20 cellular contexts compared by ENCODE assay signal in genomic region chr2:10876394-10876793, GRCh38. TPM values are rescaled to one million over a fixed set of nuclear protein-coding genes. Genes with fewer than 3 reads are reported as not detected.
DNase-seq lines count a peak whose midpoint lies in the region; ATAC-seq and TF ChIP-seq lines count a peak whose summit lies in the region.
"Had no signal": no experiment of that assay in that cellular context is flagged by ENCODE, and none has a peak within 500 bp of the region (broad histone marks: within the 10 kb centered on the region; RNA-seq: fewer than 3 reads in every experiment).

No MANE protein-coding gene starts in this region.

- no peak overlapping the region for H3K9ac ChIP-seq in SK-N-MC (ENCODE audit: insufficient read length)
- H3K9ac ChIP-seq: BLaER1, KMS-11, SK-N-SH had no signal

- in situ Hi-C loops in transverse colon (cut with MboI; ENCODE audit: low pct_ligation_motif_present in 1 of 4, low pct_unique_long_range_greater_than_20kb in 1 of 4, low sequenced_read_pairs in 3 of 4) = no loop called here

- H3K4me1 ChIP-seq in transverse colon = peaks cover 0 to 15% (median 11%) of the 10 kb centered on the region in 4 donors
- H3K4me1 ChIP-seq: BLaER1 had no signal

- peak overlapping the region; percentile 55 for H3K27ac ChIP-seq in SK-N-MC
- H3K27ac ChIP-seq in transverse colon = peak overlapping the region; percentile 71 to 80 (median 77)
- H3K27ac ChIP-seq: BLaER1, KMS-11, PC-9 had no signal

- peaks cover 3% of the 10 kb centered on the region; the same call in 1 of the 2 replicates for H3K27me3 Mint-ChIP-seq in HFFc6 (ENCODE audit: insufficient read depth)

- H3K27ac Mint-ChIP-seq in HFFc6 = no peak overlapping the region

- peaks cover 14% of the 10 kb centered on the region for H3K9me3 Mint-ChIP-seq in HFFc6

- H3K4me1 Mint-ChIP-seq in HFFc6 (ENCODE audit: low read depth) = peaks cover 37% of the 10 kb centered on the region

- H3K4me3 ChIP-seq in NB4 (ENCODE audit: low read depth, low read length) = no peak overlapping the region
- H3K4me3 ChIP-seq in SK-N-MC = no peak overlapping the region
- no peak overlapping the region for H3K4me3 ChIP-seq in transverse colon
- H3K4me3 ChIP-seq: BLaER1, MG63, PC-9 had no signal

- intact Hi-C loops in transverse colon (cut with DNase I; ENCODE audit: low total_unique reads) = no loop called here

- no peaks in the 10 kb centered on the region for H3K27me3 ChIP-seq in transverse colon
- H3K27me3 ChIP-seq: BLaER1, MG63 had no signal

- H3K9me3 ChIP-seq in SK-N-MC (ENCODE audit: low read depth, low read length) = no peaks in the 10 kb centered on the region
- H3K9me3 ChIP-seq in transverse colon = peaks cover 0 to 5% of the 10 kb centered on the region in 2 donors

- TF ChIP-seq CTCF in HFFc6 (IDR thresholded peaks at IDR 0.05) = no peak
- TF ChIP-seq CTCF in NB4 (IDR thresholded peaks at IDR 0.05; ENCODE audit: low read depth, low read length) = no peak
- no peak for TF ChIP-seq CTCF in transverse colon (IDR thresholded peaks at IDR 0.05)
- TF ChIP-seq CTCF in GM10266 (IDR thresholded peaks at IDR 0.05; ENCODE audit: control insufficient read depth, insufficient read depth, low read depth, missing control alignments) = no peak

- TF ChIP-seq EP300 in transverse colon (IDR thresholded peaks at IDR 0.05; ENCODE audit: low read depth) = no peak

- no peak for TF ChIP-seq POLR2A in NB4 (IDR thresholded peaks at IDR 0.05; ENCODE audit: extremely low read depth, insufficient read length)
- TF ChIP-seq POLR2A in transverse colon (IDR thresholded peaks at IDR 0.05) = no peak

- no peak overlapping the region for H3K4me3 Mint-ChIP-seq in HFFc6

- H3K36me3 ChIP-seq in SK-N-MC (ENCODE audit: insufficient read depth, low read length) (no peaks in the 10 kb centered on the region), transverse colon (no peaks in the 10 kb centered on the region)
- H3K36me3 ChIP-seq: BLaER1, MG63 had no signal

- DNase-seq in HFFc6 (peak; percentile 37), NB4 (ENCODE audit: low read depth) (peak; percentile 35), SK-N-MC (ENCODE audit: low read depth, low spot score) (peak; percentile 53), transverse colon (no peak), GM10266 (ENCODE audit: extremely low spot score) (no peak)
- DNase-seq: EL, MG63, NCI-H1417 treated with DMSO at 0.1 percent for 48 hours, NCI-H2029, NCI-H2171 treated with DMSO at 0.1 percent for 48 hours, NCI-H510A treated with DMSO at 0.1 percent for 48 hours, SK-N-SH, T-helper 1 cell had no signal

- no peak for ATAC-seq in HG03439 (IDR thresholded peaks at IDR 0.05; ENCODE audit: unreplicated experiment)
- no peak for ATAC-seq in HG02973 (IDR thresholded peaks at IDR 0.05; ENCODE audit: unreplicated experiment)
- ATAC-seq: HepG2, Right ventricle myocardium inferior had no signal

- 18 to 40% methylated on average over 3 of the region's 3 CpGs for WGBS in transverse colon (ENCODE audit: low coverage in 1 of 2), 2 donors

- peaks cover 13% of the 10 kb centered on the region for H3K36me3 Mint-ChIP-seq in HFFc6 (ENCODE audit: low read depth)

RNA-seq across cellular contexts. Expression of gene KCNF1, which starts 35.3 kb away (rescaled TPM):
- total RNA-seq in HFFc6 (2021; fragmentation: NEBNext Ultra II Directional; extraction: Animal tissue kit (Norgen Biotek cat#: 25700)) = under 1 TPM in 3 of 6 experiments, not detected in 3; 0.14 to 0.26 (median 0.18) TPM
- total RNA-seq in transverse colon = under 1 TPM in 1 of 4 donors, not detected in 3; 0.27 TPM

Comparison
In these comparisons a context has a peak if more than half of its experiments do, and no peak if none do; other contexts are left out.
1. DNase-seq: peak in HFFc6 (single experiment), NB4 (single experiment) and SK-N-MC (single experiment); none in transverse colon (single experiment) and GM10266 (single experiment).